21 cellular contexts compared by ENCODE assay signal in genomic region chr10:64873959-64874358, GRCh38.
"Had no signal": no experiment of that assay in that cellular context is flagged by ENCODE, and none has a peak within 500 bp of the region (broad histone marks: within the 10 kb centered on the region; RNA-seq: fewer than 3 reads in every experiment).

No MANE protein-coding gene starts in this region.

- H3K4me1 ChIP-seq: esophagus muscularis mucosa, gastroesophageal sphincter, spleen, testis, transverse colon had no signal

- H3K9me3 ChIP-seq: esophagus muscularis mucosa, gastroesophageal sphincter, spleen, testis, transverse colon had no signal

- H3K27me3 ChIP-seq: esophagus muscularis mucosa, gastroesophageal sphincter, spleen, testis, transverse colon had no signal

- DNase-seq: cortex of kidney; effector memory CD4-positive, alpha-beta T cell; foreskin fibroblast; glutamatergic neuron; left colon; left ventricle myocardium superior; mesendoderm; naive B cell; spleen; stimulated activated CD4-positive, alpha-beta T cell treated with anti-CD3 and anti-CD28 coated beads, Interleukin-15, amount 100 ng/mL, for 24 hours; stimulated activated CD4-positive, alpha-beta T cell treated with anti-CD3 and anti-CD28 coated beads, Interleukin-1b, Interleukin-23, amount 100 ng/mL, for 48 hours; stimulated activated CD4-positive, alpha-beta T cell treated with anti-CD3 and anti-CD28 coated beads, Interleukin-4, amount 100 ng/mL, for 24 hours; stimulated activated naive B cell treated with anti-CD40 and anti-IgM and Interleukin-4, amounts not matched to agents 10 μg/mL and 1 μg/mL and 100 μg/mL, for 72 hours; stimulated activated naive CD8-positive, alpha-beta T cell treated with anti-CD3 and anti-CD28 coated beads, Interleukin-15, amount 100 ng/mL, for 72 hours; testis; transverse colon had no signal

- H3K27ac ChIP-seq: epithelial cell of prostate, esophagus muscularis mucosa, gastroesophageal sphincter, spleen, testis, transverse colon had no signal

- H3K36me3 ChIP-seq: esophagus muscularis mucosa, gastroesophageal sphincter, spleen, transverse colon had no signal

- FAIRE-seq: endometrium had no signal

- H3K4me3 ChIP-seq: esophagus muscularis mucosa, gastroesophageal sphincter, lung, spleen, testis, transverse colon had no signal
